In genomic region chr10:102230264-102230860, GRCh38 we compare ENCODE assay signal across 7 cellular contexts. TPM values are rescaled to one million over a fixed set of nuclear protein-coding genes. Genes with fewer than 3 reads are reported as not detected.
DNase-seq lines count a peak whose midpoint lies in the region; ATAC-seq, FAIRE-seq and TF ChIP-seq lines count a peak whose summit lies in the region.

No MANE protein-coding gene starts in this region.

- peak; percentile 41 for DNase-seq in GM12891 (ENCODE audit: insufficient read length, low spot score)
- DNase-seq in NCI-H2171 treated with DMSO at 0.1 percent for 48 hours (lab: John Stamatoyannopoulos, UW), result peak; percentile 68
- DNase-seq in activated T-cell treated with anti-CD3 and anti-CD28 coated beads, Interleukin-2, amount 50 U/mL, for 4 hours, result peak; percentile 23
- DNase-seq in frontal cortex (ENCODE audit: low spot score in 2 of 2), result peak; percentile 34 to 49

- H3K27me3 ChIP-seq in parathyroid adenoma (ENCODE audit: control insufficient read depth, insufficient read depth, low read length), result no peaks in the 10 kb centered on the region

- H3K4me2 ChIP-seq in parathyroid adenoma (ENCODE audit: low read length), result peak overlapping the region; percentile 69

- no peaks in the 10 kb centered on the region for H3K36me3 ChIP-seq in parathyroid adenoma (ENCODE audit: control insufficient read depth, insufficient read depth, low read length)

- FAIRE-seq in GM12891 (lab: Jason Lieb, UNC), result peak; percentile 57
- FAIRE-seq in frontal cortex (lab: Jason Lieb, UNC), result no peak

- H2AFZ ChIP-seq in parathyroid adenoma, result peak overlapping the region; percentile 82

- H3K9me3 ChIP-seq in parathyroid adenoma (ENCODE audit: control insufficient read depth, low read length), result no peaks in the 10 kb centered on the region

- H3K4me1 Mint-ChIP-seq in activated T-cell treated with anti-CD3 and anti-CD28 coated beads, Interleukin-2, amount 50 U/mL, for 4 hours (ENCODE audit: low read depth), result peaks cover 18% of the 10 kb centered on the region

- no peak for TF ChIP-seq POLR2A in GM12891 (IDR thresholded peaks at IDR 0.05; ENCODE audit: low read depth, low read length)

- H3K27ac ChIP-seq in parathyroid adenoma, result no peak overlapping the region

- peaks cover 8% of the 10 kb centered on the region for H3K4me1 ChIP-seq in parathyroid adenoma

- no peak for TF ChIP-seq CTCF in parathyroid adenoma (IDR thresholded peaks at IDR 0.05)

- no peak overlapping the region for H3K9ac ChIP-seq in parathyroid adenoma

- peak overlapping the region; percentile 82 for H3K4me3 Mint-ChIP-seq in activated T-cell treated with anti-CD3 and anti-CD28 coated beads, Interleukin-2, amount 50 U/mL, for 4 hours

- H3K79me2 ChIP-seq in parathyroid adenoma, result no peaks in the 10 kb centered on the region

- peak overlapping the region; percentile 31 for H3K4me3 ChIP-seq in parathyroid adenoma (ENCODE audit: low read depth, low read length)

- no peaks in the 10 kb centered on the region for H3K36me3 Mint-ChIP-seq in activated T-cell treated with anti-CD3 and anti-CD28 coated beads, Interleukin-2, amount 50 U/mL, for 4 hours (ENCODE audit: insufficient read depth)

- peak; percentile 38 to 44 for ATAC-seq in activated T-cell treated with anti-CD3 and anti-CD28 coated beads, Interleukin-2, amount 50 U/mL, for 4 hours
- ATAC-seq in GM21786 (IDR thresholded peaks at IDR 0.05; ENCODE audit: unreplicated experiment) (no peak), HG03196 (IDR thresholded peaks at IDR 0.05; ENCODE audit: unreplicated experiment) (no peak)

- H3K27me3 Mint-ChIP-seq in activated T-cell treated with anti-CD3 and anti-CD28 coated beads, Interleukin-2, amount 50 U/mL, for 4 hours (ENCODE audit: low read depth), result peaks cover 52% of the 10 kb centered on the region

- no peaks in the 10 kb centered on the region for H3K9me3 Mint-ChIP-seq in activated T-cell treated with anti-CD3 and anti-CD28 coated beads, Interleukin-2, amount 50 U/mL, for 4 hours

TF ChIP-seq in GM12891, 5 proteins besides CTCF, POLR2A, EP300 and RAD21:
- TF ChIP-seq TAF1 (IDR thresholded peaks at IDR 0.05; ENCODE audit: low read depth, low read length), result no peak
- TF ChIP-seq POU2F2 (IDR thresholded peaks at IDR 0.05; ENCODE audit: low read depth, low read length), result no peak
- no peak for TF ChIP-seq SPI1 (IDR thresholded peaks at IDR 0.05; ENCODE audit: low read depth, low read length)
- no peak for TF ChIP-seq POLR2AphosphoS5 (IDR thresholded peaks at IDR 0.05; ENCODE audit: low read depth, low read length)
- TF ChIP-seq PAX5 (IDR thresholded peaks at IDR 0.05; ENCODE audit: insufficient read depth, low read length, severe bottlenecking), result no peak
TF ChIP-seq in GM12891: peak in this region for 0.

RNA-seq across cellular contexts. Expression of gene ELOVL3, which starts 4.3 kb away (rescaled TPM):
- 0.06 TPM for polyA plus RNA-seq in GM12891 (2012; ENCODE audit: low read depth, missing spikeins)
- total RNA-seq in activated T-cell treated with anti-CD3 and anti-CD28 coated beads, Interleukin-2, amount 50 U/mL, for 4 hours, result not detected
- not detected for total RNA-seq in frontal cortex

RNA-seq across cellular contexts. Expression of gene PITX3, which starts 10.9 kb away (rescaled TPM):
- polyA plus RNA-seq in GM12891 (2012; ENCODE audit: low read depth, missing spikeins), result not detected
- under 1 TPM in 2 of 3 donors, not detected in 1; 0.25 to 0.46 TPM for total RNA-seq in activated T-cell treated with anti-CD3 and anti-CD28 coated beads, Interleukin-2, amount 50 U/mL, for 4 hours
- not detected for total RNA-seq in frontal cortex

RNA-seq across cellular contexts. Expression of gene GBF1, which starts 15.0 kb away (rescaled TPM):
- polyA plus RNA-seq in GM12891 (2012; ENCODE audit: low read depth, missing spikeins), result 22.7 TPM
- 10 to 100 TPM; 42.9 to 46.5 (median 43.3) TPM for total RNA-seq in activated T-cell treated with anti-CD3 and anti-CD28 coated beads, Interleukin-2, amount 50 U/mL, for 4 hours
- total RNA-seq in frontal cortex, result 14.7 TPM

Comparison
In these comparisons a context has a peak if more than half of its experiments do, and no peak if none do; other contexts are left out.
1. ATAC-seq: peak in activated T-cell treated with anti-CD3 and anti-CD28 coated beads, Interleukin-2, amount 50 U/mL, for 4 hours (2 of 2); none in GM21786 (single experiment) and HG03196 (single experiment).
2. Peak in every context shown above with its lines, with median percentiles within 50 percentile points of each other: DNase-seq.